ENCODE assay signal across 18 cellular contexts in the genomic region with DNA sequence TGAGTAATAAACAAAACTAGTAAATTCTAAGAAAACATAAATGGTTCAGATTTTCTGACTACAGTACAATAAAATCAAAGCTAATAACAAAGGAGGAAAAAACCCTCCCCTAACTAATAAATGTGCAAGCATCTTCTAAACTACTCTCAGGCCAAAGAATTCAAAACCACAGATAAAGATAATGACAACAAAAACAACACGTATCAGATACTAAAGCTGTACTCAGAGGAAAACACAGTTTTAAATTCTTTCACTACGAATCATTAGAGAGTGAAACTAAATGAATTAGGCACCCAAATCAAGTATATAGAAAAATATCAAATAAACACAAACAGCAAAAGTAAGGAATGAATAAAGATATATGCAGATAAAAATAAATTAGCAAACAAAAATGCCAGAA.
"Had no signal": no experiment of that assay in that cellular context is flagged by ENCODE, and none has a peak within 500 bp of the region (broad histone marks: within the 10 kb centered on the region; RNA-seq: fewer than 3 reads in every experiment).

No MANE protein-coding gene starts in this region.

- H3K4me2 ChIP-seq: neural progenitor cell had no signal

- H3K27me3 ChIP-seq: cardiac muscle cell, neural progenitor cell, thyroid gland, uterus had no signal

- H3K9me3 ChIP-seq: thyroid gland, uterus had no signal

- H3K9me3 Mint-ChIP-seq: activated naive CD4-positive, alpha-beta T cell treated with anti-CD3 and anti-CD28 coated beads, Interleukin-2, amount 10 ng/mL, durations not matched to agents 7 days and 5 days; activated T-helper 17 cell treated with anti-CD3 and anti-CD28 coated beads, Interleukin-2, amount 50 U/mL, for 72 hours; memory B cell; neural progenitor cell; T-cell had no signal

- H3K27ac ChIP-seq: cardiac muscle cell, coronary artery, neural progenitor cell, parathyroid adenoma, SK-N-MC, skin epidermis, thyroid gland, uterus, WERI-Rb-1 had no signal

- H3K79me2 ChIP-seq: parathyroid adenoma had no signal

- H3K36me3 Mint-ChIP-seq: activated naive CD4-positive, alpha-beta T cell treated with anti-CD3 and anti-CD28 coated beads, Interleukin-2, amount 10 ng/mL, durations not matched to agents 7 days and 5 days; memory B cell; neural progenitor cell; T-cell had no signal

- DNase-seq: activated CD4-positive, alpha-beta T cell treated with anti-CD3 and anti-CD28 coated beads for 48 hours; activated naive CD4-positive, alpha-beta T cell treated with anti-CD3 and anti-CD28 coated beads, Interleukin-2, amount 10 ng/mL, durations not matched to agents 7 days and 5 days; amniotic stem cell; effector CD8-positive, alpha-beta T cell; erythroblast; T-cell; T1000; thyroid gland; uterus; WERI-Rb-1 had no signal

- H3K4me1 ChIP-seq: neural progenitor cell, parathyroid adenoma, thyroid gland, uterus had no signal

- H3K36me3 ChIP-seq: cardiac muscle cell, neural progenitor cell, thyroid gland, uterus, WERI-Rb-1 had no signal

- H3K4me3 Mint-ChIP-seq: activated naive CD4-positive, alpha-beta T cell treated with anti-CD3 and anti-CD28 coated beads, Interleukin-2, amount 10 ng/mL, durations not matched to agents 7 days and 5 days; activated T-helper 17 cell treated with anti-CD3 and anti-CD28 coated beads, Interleukin-2, amount 50 U/mL, for 72 hours; memory B cell; neural progenitor cell; T-cell had no signal

- H3K9ac ChIP-seq: neural progenitor cell, parathyroid adenoma had no signal

- H3K27ac Mint-ChIP-seq: activated naive CD4-positive, alpha-beta T cell treated with anti-CD3 and anti-CD28 coated beads, Interleukin-2, amount 10 ng/mL, durations not matched to agents 7 days and 5 days; activated T-helper 17 cell treated with anti-CD3 and anti-CD28 coated beads, Interleukin-2, amount 50 U/mL, for 72 hours; memory B cell; neural progenitor cell; T-cell had no signal

- H3K4me3 ChIP-seq: cardiac muscle cell, coronary artery, neural progenitor cell, SK-N-MC, skin epidermis, thyroid gland had no signal

- H2AFZ ChIP-seq: parathyroid adenoma had no signal

- H3K4me1 Mint-ChIP-seq: activated naive CD4-positive, alpha-beta T cell treated with anti-CD3 and anti-CD28 coated beads, Interleukin-2, amount 10 ng/mL, durations not matched to agents 7 days and 5 days; activated T-helper 17 cell treated with anti-CD3 and anti-CD28 coated beads, Interleukin-2, amount 50 U/mL, for 72 hours; memory B cell; neural progenitor cell; T-cell had no signal

- ATAC-seq: activated T-helper 17 cell treated with anti-CD3 and anti-CD28 coated beads, Interleukin-2, amount 50 U/mL, for 72 hours; T-cell had no signal

- H3K27me3 Mint-ChIP-seq: activated naive CD4-positive, alpha-beta T cell treated with anti-CD3 and anti-CD28 coated beads, Interleukin-2, amount 10 ng/mL, durations not matched to agents 7 days and 5 days; memory B cell had no signal
